19 cellular contexts compared by ENCODE assay signal in genomic region chr12:13243516-13244070, GRCh38. TPM values are rescaled to one million over a fixed set of nuclear protein-coding genes. Genes with fewer than 3 reads are reported as not detected.
DNase-seq lines count a peak whose midpoint lies in the region.
"Had no signal": no experiment of that assay in that cellular context is flagged by ENCODE, and none has a peak within 500 bp of the region (broad histone marks: within the 10 kb centered on the region; RNA-seq: fewer than 3 reads in every experiment).

No MANE protein-coding gene starts in this region.

- H3K27ac ChIP-seq in GM23248 = no peak overlapping the region

- no peak overlapping the region for H2AFZ ChIP-seq in GM23248

- H4K20me1 ChIP-seq in GM23248 (ENCODE audit: insufficient read depth) = no peaks in the 10 kb centered on the region

- H3K9me3 ChIP-seq in GM23248 (ENCODE audit: low read depth) = no peaks in the 10 kb centered on the region
- H3K9me3 ChIP-seq: SK-N-SH had no signal

- H3K27me3 ChIP-seq in GM23248 (replicated peaks; ENCODE audit: insufficient read depth) = no peaks in the 10 kb centered on the region

- in situ Hi-C loops in GM23248 (cut with MboI) = no loop called here

- no peak overlapping the region for H3K9ac ChIP-seq in GM23248
- H3K9ac ChIP-seq: SK-N-SH had no signal

- no peak overlapping the region for H3K4me3 ChIP-seq in GM23248
- H3K4me3 ChIP-seq: GM23338 had no signal

- DNase-seq in M059J (ENCODE audit: low read depth) (peak; percentile 12), astrocyte of the hippocampus (ENCODE audit: low read depth, low spot score) (peak; percentile 69), fibroblast of peridontal ligament (ENCODE audit: extremely low read depth) (peak; percentile 70), cerebellum (ENCODE audit: low spot score) (no peak), A172 (ENCODE audit: low spot score) (no peak), GM23248 (no peak), DMS114 treated with DMSO at 0.1 percent for 48 hours (lab: John Stamatoyannopoulos, UW; ENCODE audit: unreplicated experiment) (no peak)
- DNase-seq: DMS53; H9; KBM-7; MM.1S; NCI-H2029; NCI-H446 treated with DMSO at 0.1 percent for 48 hours; NCI-H526; NCI-H82; NK-92 treated with Interleukin-12 subunit alpha and Interleukin-12 subunit beta, amount 100 ng/mL, for 24 hours; PC-3; SK-N-SH had no signal

- no peaks in the 10 kb centered on the region for H3K4me1 ChIP-seq in GM23248 (ENCODE audit: insufficient read depth)

- H3K4me2 ChIP-seq in GM23248 (ENCODE audit: unreplicated experiment) = no peak overlapping the region
- H3K4me2 ChIP-seq: GM23338, SK-N-SH had no signal

- H3K36me3 ChIP-seq in GM23248 (ENCODE audit: low read depth) = no peaks in the 10 kb centered on the region

- no peaks in the 10 kb centered on the region for H3F3A ChIP-seq in GM23248 (ENCODE audit: insufficient read depth)

- H3K9me2 ChIP-seq in GM23248 (ENCODE audit: insufficient read depth) = no peaks in the 10 kb centered on the region
- H3K9me2 ChIP-seq: SK-N-SH had no signal

- WGBS in GM23248 (ENCODE audit: low coverage in 1 of 2, low lambda C conversion rate in 2 of 2, missing lambda C conversion rate in 2 of 2), 2 experiments = 33 to 59% methylated on average over 1 of the region's 1 CpG

- no peaks in the 10 kb centered on the region for H3K79me2 ChIP-seq in GM23248 (ENCODE audit: insufficient read depth)

RNA-seq across cellular contexts. Expression of gene EMP1, which starts 47.1 kb away (rescaled TPM):
- 28.9 and 107 TPM in 2 replicates for total RNA-seq in M059J (2014; rRNA removed; shearing (Covaris generic))
- total RNA-seq in cerebellum = 20.1 TPM
- 28.7 and 41.0 TPM in 2 replicates for total RNA-seq in A172 (2014; rRNA removed; shearing (Covaris generic))
- 631 and 744 TPM in 2 replicates for total RNA-seq in GM23248 (2014; rRNA removed; shearing (Covaris generic))
- 496 and 518 TPM in 2 replicates for polyA plus RNA-seq in GM23248 (2016; fragmentation: Nextera tagmentation; extraction: Ambion mirVana)

Comparison
In these comparisons a context has a peak if more than half of its experiments do, and no peak if none do; other contexts are left out.
1. DNase-seq: peak in M059J (single experiment), astrocyte of the hippocampus (single experiment) and fibroblast of peridontal ligament (single experiment); none in cerebellum (single experiment), A172 (single experiment), GM23248 (single experiment) and DMS114 treated with DMSO at 0.1 percent for 48 hours (single experiment).